ENCODE assay signal across 8 cellular contexts in genomic region chr5:132742626-132743025, GRCh38. TPM values are rescaled to one million over a fixed set of nuclear protein-coding genes. Genes with fewer than 3 reads are reported as not detected.
"Had no signal": no experiment of that assay in that cellular context is flagged by ENCODE, and none has a peak within 500 bp of the region (broad histone marks: within the 10 kb centered on the region; RNA-seq: fewer than 3 reads in every experiment).

No MANE protein-coding gene starts in this region.

- H3K4me2 ChIP-seq: KMS-11 had no signal

- FAIRE-seq: HTR-8/SVneo had no signal

- DNase-seq: IMR-90, Karpas-422, KBM-7, KG1 had no signal

- H3K27ac ChIP-seq: HL-60, KMS-11 had no signal

- H3K9ac ChIP-seq: KMS-11 had no signal

RNA-seq across cellular contexts. Expression of gene CCNI2, which starts 4.6 kb away (rescaled TPM):
- total RNA-seq: HT1080, IMR-90 had no signal
- polyA plus RNA-seq: IMR-90 had no signal
